ENCODE assay signal across 13 cellular contexts in the genomic region with DNA sequence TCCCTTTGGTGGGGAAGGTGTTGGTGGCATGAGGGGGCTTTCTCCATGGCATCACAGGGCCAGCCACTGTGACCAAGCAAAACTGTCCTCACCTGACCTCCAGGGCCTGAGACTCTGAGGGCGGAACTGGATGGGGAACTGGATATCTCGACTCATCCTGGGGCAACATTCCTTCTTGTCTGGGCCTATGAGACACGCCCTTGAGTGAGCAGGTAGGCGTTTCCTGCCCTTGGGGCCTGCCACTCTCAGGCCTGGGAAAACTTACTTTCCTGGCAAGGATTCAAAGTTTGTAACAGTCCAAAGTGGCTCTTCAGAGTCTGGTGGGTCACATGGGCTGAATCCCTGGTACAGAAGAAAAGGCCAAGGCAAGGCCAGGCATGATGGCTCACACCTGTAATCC. TPM values are rescaled to one million over a fixed set of nuclear protein-coding genes. Genes with fewer than 3 reads are reported as not detected.
DNase-seq lines count a peak whose midpoint lies in the region; ATAC-seq and TF ChIP-seq lines count a peak whose summit lies in the region.
"Had no signal": no experiment of that assay in that cellular context is flagged by ENCODE, and none has a peak within 500 bp of the region (broad histone marks: within the 10 kb centered on the region; RNA-seq: fewer than 3 reads in every experiment).

No MANE protein-coding gene starts in this region.

- H3K9ac ChIP-seq in colonic mucosa (ENCODE audit: low read depth in 2 of 2, low read length in 2 of 2): no peak overlapping the region

- H3K9me3 ChIP-seq in colonic mucosa (no peaks in the 10 kb centered on the region), mucosa of descending colon (no peaks in the 10 kb centered on the region), BE2C (no peaks in the 10 kb centered on the region)
- H3K9me3 ChIP-seq: thoracic aorta had no signal

- H3K36me3 ChIP-seq in colonic mucosa (no peaks in the 10 kb centered on the region), mucosa of descending colon (ENCODE audit: low read depth) (no peaks in the 10 kb centered on the region), BE2C (no peaks in the 10 kb centered on the region)
- H3K36me3 ChIP-seq: thoracic aorta had no signal

- no peak for TF ChIP-seq CTCF in Calu3 (IDR thresholded peaks at IDR 0.05; ENCODE audit: unreplicated experiment)
- TF ChIP-seq CTCF in colonic mucosa (IDR thresholded peaks at IDR 0.05): no peak
- TF ChIP-seq CTCF in mucosa of descending colon (IDR thresholded peaks at IDR 0.05): no peak
- TF ChIP-seq CTCF in BE2C (IDR thresholded peaks at IDR 0.05; ENCODE audit: low read depth, low read length): no peak

- CTCF ChIA-PET in Calu3 (lab: Charles Lee): interaction anchor here (1.0 kb wide), 1 partner anchor 10 kb away, joined by 3 read pairs; no protein-coding TSS in a partner anchor
- CTCF ChIA-PET in activated naive CD4-positive, alpha-beta T cell treated with anti-CD3 and anti-CD28 coated beads, Interleukin-2, amount 10 ng/mL, durations not matched to agents 7 days and 5 days (lab: Charles Lee): interaction anchor here (0.7 kb wide), 1 partner anchor 15 kb away, joined by 3 read pairs; no protein-coding TSS in a partner anchor

- H3K4me1 ChIP-seq in colonic mucosa: no peaks in the 10 kb centered on the region
- no peaks in the 10 kb centered on the region for H3K4me1 ChIP-seq in mucosa of descending colon (ENCODE audit: low read depth)
- no peaks in the 10 kb centered on the region for H3K4me1 ChIP-seq in BE2C

- H3K27ac ChIP-seq in colonic mucosa: no peak overlapping the region
- H3K27ac ChIP-seq: thoracic aorta had no signal

- H3K36me3 Mint-ChIP-seq in Calu3 (ENCODE audit: insufficient read depth, unreplicated experiment): no peaks in the 10 kb centered on the region
- H3K36me3 Mint-ChIP-seq in activated naive CD4-positive, alpha-beta T cell treated with anti-CD3 and anti-CD28 coated beads, Interleukin-2, amount 10 ng/mL, durations not matched to agents 7 days and 5 days: no peaks in the 10 kb centered on the region

- H3K4me1 Mint-ChIP-seq in Calu3 (ENCODE audit: low read depth, unreplicated experiment): peaks cover 36% of the 10 kb centered on the region
- H3K4me1 Mint-ChIP-seq in activated naive CD4-positive, alpha-beta T cell treated with anti-CD3 and anti-CD28 coated beads, Interleukin-2, amount 10 ng/mL, durations not matched to agents 7 days and 5 days: no peaks in the 10 kb centered on the region

- H3K27me3 Mint-ChIP-seq in Calu3 (ENCODE audit: unreplicated experiment): no peaks in the 10 kb centered on the region
- H3K27me3 Mint-ChIP-seq in activated naive CD4-positive, alpha-beta T cell treated with anti-CD3 and anti-CD28 coated beads, Interleukin-2, amount 10 ng/mL, durations not matched to agents 7 days and 5 days: peaks cover 43% of the 10 kb centered on the region

- H3K27ac Mint-ChIP-seq in Calu3 (ENCODE audit: unreplicated experiment): peak overlapping the region; percentile 19
- H3K27ac Mint-ChIP-seq in activated naive CD4-positive, alpha-beta T cell treated with anti-CD3 and anti-CD28 coated beads, Interleukin-2, amount 10 ng/mL, durations not matched to agents 7 days and 5 days: no peak overlapping the region

- intact Hi-C loops in Calu3 (cut with micrococcal nuclease; ENCODE audit: unreplicated experiment): no loop called here
- intact Hi-C loops in colonic mucosa (cut with DNase I): no loop called here
- intact Hi-C loops in mucosa of descending colon (cut with DNase I, micrococcal nuclease): no loop called here

- peak; percentile 93 for ATAC-seq in mucosa of descending colon

- H3K4me3 ChIP-seq in colonic mucosa (no peak overlapping the region), mucosa of descending colon (no peak overlapping the region), BE2C (ENCODE audit: low read depth, low read length) (no peak overlapping the region)
- H3K4me3 ChIP-seq: thoracic aorta had no signal

- no peaks in the 10 kb centered on the region for H3K9me3 Mint-ChIP-seq in Calu3 (ENCODE audit: low read depth, unreplicated experiment)
- H3K9me3 Mint-ChIP-seq in activated naive CD4-positive, alpha-beta T cell treated with anti-CD3 and anti-CD28 coated beads, Interleukin-2, amount 10 ng/mL, durations not matched to agents 7 days and 5 days: no peaks in the 10 kb centered on the region

- no TSS peak for BruUV-seq in Calu3 (replicated peaks; lab: Mats Ljungman, UMichigan)

- no peaks in the 10 kb centered on the region for H3K27me3 ChIP-seq in colonic mucosa
- no peaks in the 10 kb centered on the region for H3K27me3 ChIP-seq in BE2C

- peak; percentile 74 for DNase-seq in Calu3
- DNase-seq in LoVo (ENCODE audit: low spot score): peak; percentile 88
- DNase-seq in colonic mucosa: peak; percentile 50
- DNase-seq in mucosa of descending colon: peak in 2 of 3 donors; percentile 53 to 62
- DNase-seq in stimulated activated naive CD4-positive, alpha-beta T cell treated with Interleukin-2 at 50 U/mL for 16 hours (lab: John Stamatoyannopoulos, UW): no peak
- no peak for DNase-seq in occipital lobe (lab: John Stamatoyannopoulos, UW)
- no peak for DNase-seq in BE2C
- DNase-seq in activated naive CD4-positive, alpha-beta T cell treated with anti-CD3 and anti-CD28 coated beads, Interleukin-2, amount 10 ng/mL, durations not matched to agents 7 days and 5 days: no peak
- DNase-seq: aorta; NCI-H1694 treated with DMSO at 0.1 percent for 48 hours; SHP77; stimulated activated CD4-positive, alpha-beta T cell treated with anti-CD3 and anti-CD28 coated beads, Interleukin-4, amount 100 ng/mL, for 24 hours had no signal

- H3K4me3 Mint-ChIP-seq in Calu3 (ENCODE audit: low read depth, unreplicated experiment): no peak overlapping the region
- no peak overlapping the region for H3K4me3 Mint-ChIP-seq in activated naive CD4-positive, alpha-beta T cell treated with anti-CD3 and anti-CD28 coated beads, Interleukin-2, amount 10 ng/mL, durations not matched to agents 7 days and 5 days

RNA-seq across cellular contexts. Expression of a gene that starts 9.6 kb away (rescaled TPM):
- total RNA-seq in Calu3 (2022) (5.3 and 15.4 TPM in 2 replicates), colonic mucosa (100 to 1,000 TPM; 112 to 149 TPM), mucosa of descending colon (100 to 1,000 TPM in 1 of 3 donors, 10 to 100 TPM in 2; 78.3 to 157 (median 84.1) TPM), occipital lobe (14.5 TPM)
- 8.3 TPM for polyA plus RNA-seq in BE2C (2012; ENCODE audit: insufficient read depth, insufficient read length, low read depth)

RNA-seq across cellular contexts. Expression of a gene that starts 22.3 kb away (rescaled TPM):
- not detected in 2 replicates for total RNA-seq in Calu3 (2022)
- 100 to 1,000 TPM in 1 of 2 donors, 10 to 100 TPM in 1; 43.8 to 180 TPM for total RNA-seq in colonic mucosa
- total RNA-seq in mucosa of descending colon: 10 to 100 TPM in 1 of 3 donors, 1 to 10 TPM in 2; 1.5 to 52.8 (median 9.4) TPM
- total RNA-seq in occipital lobe: not detected
- polyA plus RNA-seq in BE2C (2012; ENCODE audit: insufficient read depth, insufficient read length, low read depth): not detected
- total RNA-seq: thoracic aorta had no signal

RNA-seq across cellular contexts. Expression of a gene that starts 24.0 kb away (rescaled TPM):
- total RNA-seq in Calu3 (2022): not detected in 2 replicates
- total RNA-seq in colonic mucosa: 100 to 1,000 TPM; 243 to 995 TPM
- total RNA-seq in mucosa of descending colon: 100 to 1,000 TPM in 1 of 3 donors, 10 to 100 TPM in 1, 1 to 10 TPM in 1; 7.3 to 210 (median 83.8) TPM
- not detected for total RNA-seq in occipital lobe
- polyA plus RNA-seq in BE2C (2012; ENCODE audit: insufficient read depth, insufficient read length, low read depth): not detected

RNA-seq across cellular contexts. Expression of a gene that starts 34.1 kb away (rescaled TPM):
- total RNA-seq in Calu3 (2022) (2.6 and 7.7 TPM in 2 replicates), colonic mucosa (10 to 100 TPM; 35.5 to 40.0 TPM), mucosa of descending colon (10 to 100 TPM in 2 of 3 donors, 1 to 10 TPM in 1; 6.1 to 35.5 (median 27.8) TPM), occipital lobe (2.5 TPM)
- polyA plus RNA-seq in BE2C (2012; ENCODE audit: insufficient read depth, insufficient read length, low read depth): not detected

RNA-seq across cellular contexts. Expression of a gene that starts 38.0 kb away (rescaled TPM):
- total RNA-seq in Calu3 (2022) (120 and 123 TPM in 2 replicates), colonic mucosa (10 to 100 TPM; 33.0 to 79.2 TPM), mucosa of descending colon (10 to 100 TPM; 31.0 to 45.6 (median 40.8) TPM), occipital lobe (207 TPM)
- 109 TPM for polyA plus RNA-seq in BE2C (2012; ENCODE audit: insufficient read depth, insufficient read length, low read depth)

Comparison
In these comparisons a context has a peak if more than half of its experiments do, and no peak if none do; other contexts are left out.
1. DNase-seq: peak in Calu3 (single experiment), LoVo (single experiment), colonic mucosa (single experiment) and mucosa of descending colon (2 of 3); none in stimulated activated naive CD4-positive, alpha-beta T cell treated with Interleukin-2 at 50 U/mL for 16 hours (single experiment), occipital lobe (single experiment), BE2C (single experiment) and activated naive CD4-positive, alpha-beta T cell treated with anti-CD3 and anti-CD28 coated beads, Interleukin-2, amount 10 ng/mL, durations not matched to agents 7 days and 5 days (single experiment).